ENCODE assay signal across 10 cellular contexts in genomic region chr2:10790228-10790973, GRCh38. TPM values are rescaled to one million over a fixed set of nuclear protein-coding genes. Genes with fewer than 3 reads are reported as not detected.
A peak's percentile ranks its signal among the peaks of the same experiment; 100 is the strongest.
DNase-seq lines count a peak whose midpoint lies in the region; ATAC-seq and TF ChIP-seq lines count a peak whose summit lies in the region.
"Had no signal": no experiment of that assay in that cellular context is flagged by ENCODE, and none has a peak within 500 bp of the region (broad histone marks: within the 10 kb centered on the region; RNA-seq: fewer than 3 reads in every experiment).

No MANE protein-coding gene starts in this region.

- no peaks in the 10 kb centered on the region for H3K27me3 Mint-ChIP-seq in activated CD8-positive, alpha-beta T cell treated with anti-CD3 and anti-CD28 coated beads, Interleukin-2, amount 10 ng/mL, durations not matched to agents 7 days and 5 days (ENCODE audit: low read depth)
- H3K27me3 Mint-ChIP-seq: naive thymus-derived CD8-positive, alpha-beta T cell had no signal

- H2BK5ac ChIP-seq in mesendoderm (ENCODE audit: low read length), result no peak overlapping the region

- CTCF ChIA-PET in activated CD8-positive, alpha-beta T cell treated with anti-CD3 and anti-CD28 coated beads, Interleukin-2, amount 10 ng/mL, durations not matched to agents 7 days and 5 days (lab: Charles Lee), result no interaction called here

- POLR2A ChIA-PET in activated CD8-positive, alpha-beta T cell treated with anti-CD3 and anti-CD28 coated beads, Interleukin-2, amount 10 ng/mL, durations not matched to agents 7 days and 5 days (lab: Charles Lee), result interaction anchor here (0.9 to 2.5 kb wide), 2 partner anchors 10 to 22 kb away, joined by 4 to 11 read pairs; partner anchors contain the start of gene PDIA6

- no peaks in the 10 kb centered on the region for H3K9me3 Mint-ChIP-seq in activated CD8-positive, alpha-beta T cell treated with anti-CD3 and anti-CD28 coated beads, Interleukin-2, amount 10 ng/mL, durations not matched to agents 7 days and 5 days (ENCODE audit: insufficient read depth)
- H3K9me3 Mint-ChIP-seq: naive thymus-derived CD8-positive, alpha-beta T cell had no signal

- no peak overlapping the region for H2BK120ac ChIP-seq in mesendoderm (ENCODE audit: low read depth, low read length)

- no peaks in the 10 kb centered on the region for H3K9me3 ChIP-seq in tibial nerve

- no peak for TF ChIP-seq EP300 in tibial nerve (IDR thresholded peaks at IDR 0.05)

- peak overlapping the region; percentile 36 for H3K27ac Mint-ChIP-seq in activated CD8-positive, alpha-beta T cell treated with anti-CD3 and anti-CD28 coated beads, Interleukin-2, amount 10 ng/mL, durations not matched to agents 7 days and 5 days

- H3K4me2 ChIP-seq in mesendoderm (ENCODE audit: low read length), result no peak overlapping the region

- H3K4me3 Mint-ChIP-seq in activated CD8-positive, alpha-beta T cell treated with anti-CD3 and anti-CD28 coated beads, Interleukin-2, amount 10 ng/mL, durations not matched to agents 7 days and 5 days, result peak overlapping the region; percentile 14

- H3K4me1 ChIP-seq in ACC112 (ENCODE audit: control insufficient read depth, insufficient read depth, low read length, unreplicated experiment) (no peaks in the 10 kb centered on the region), tibial nerve (no peaks in the 10 kb centered on the region), mesendoderm (ENCODE audit: control insufficient read depth, low read depth, low read length) (no peaks in the 10 kb centered on the region)

- H4K8ac ChIP-seq in mesendoderm (ENCODE audit: low read depth, low read length), result no peak overlapping the region

- no peak overlapping the region for H4K5ac ChIP-seq in mesendoderm (ENCODE audit: low read length)

- ATAC-seq in GM19025 (IDR thresholded peaks at IDR 0.05; ENCODE audit: low read depth, unreplicated experiment) (peak; percentile 83), HG02970 (IDR thresholded peaks at IDR 0.05; ENCODE audit: low FRiP score, unreplicated experiment) (peak; percentile 53)
- peak; percentile 70 for ATAC-seq in activated CD8-positive, alpha-beta T cell treated with anti-CD3 and anti-CD28 coated beads, Interleukin-2, amount 10 ng/mL, durations not matched to agents 7 days and 5 days
- ATAC-seq: naive thymus-derived CD8-positive, alpha-beta T cell had no signal

- H2AFZ ChIP-seq in ACC112 (ENCODE audit: low read length, unreplicated experiment), result no peak overlapping the region

- H3K36me3 Mint-ChIP-seq in activated CD8-positive, alpha-beta T cell treated with anti-CD3 and anti-CD28 coated beads, Interleukin-2, amount 10 ng/mL, durations not matched to agents 7 days and 5 days (ENCODE audit: low read depth), result peaks cover 82% of the 10 kb centered on the region

- peak; percentile 35 for DNase-seq in activated CD8-positive, alpha-beta T cell treated with anti-CD3 and anti-CD28 coated beads, Interleukin-2, amount 10 ng/mL, durations not matched to agents 7 days and 5 days
- DNase-seq in GM10266 (ENCODE audit: extremely low spot score), result no peak
- DNase-seq in tibial nerve (ENCODE audit: low spot score in 2 of 2), result no peak
- no peak for DNase-seq in mesendoderm
- no peak for DNase-seq in NCI-H187 treated with DMSO at 0.1 percent for 48 hours (lab: John Stamatoyannopoulos, UW)
- DNase-seq: naive thymus-derived CD8-positive, alpha-beta T cell had no signal

- no peak overlapping the region for H2BK15ac ChIP-seq in mesendoderm (replicated peaks; ENCODE audit: low read depth)

- H3K4me3 ChIP-seq in ACC112 (ENCODE audit: low read depth, low read length), result no peak overlapping the region
- H3K4me3 ChIP-seq in tibial nerve, result no peak overlapping the region
- no peak overlapping the region for H3K4me3 ChIP-seq in mesendoderm (ENCODE audit: low read length)

- H2AK5ac ChIP-seq in mesendoderm (ENCODE audit: low read length), result no peak overlapping the region

- peaks cover 1% of the 10 kb centered on the region for H3K79me2 ChIP-seq in ACC112 (ENCODE audit: control insufficient read depth, insufficient read depth, low read length, unreplicated experiment)
- peaks cover 5% of the 10 kb centered on the region for H3K79me2 ChIP-seq in mesendoderm (ENCODE audit: control insufficient read depth, insufficient read depth, low read length)

- TF ChIP-seq CTCF in GM10266 (IDR thresholded peaks at IDR 0.05; ENCODE audit: control insufficient read depth, insufficient read depth, low read depth, missing control alignments) (no peak), tibial nerve (IDR thresholded peaks at IDR 0.05) (no peak)

- no peak overlapping the region for H3K9ac ChIP-seq in mesendoderm (ENCODE audit: low read length)

- H3K27me3 ChIP-seq in ACC112 (ENCODE audit: insufficient read depth, low read length) (no peaks in the 10 kb centered on the region), tibial nerve (no peaks in the 10 kb centered on the region), mesendoderm (ENCODE audit: insufficient read depth, low read length, poor library complexity) (no peaks in the 10 kb centered on the region)

- peaks cover 9% of the 10 kb centered on the region for H3K79me1 ChIP-seq in mesendoderm (ENCODE audit: low read length)

- H3K18ac ChIP-seq in mesendoderm (ENCODE audit: low read length), result no peak overlapping the region

- H3K36me3 ChIP-seq in ACC112 (ENCODE audit: insufficient read depth, low read length) (peaks cover 37% of the 10 kb centered on the region), tibial nerve (peaks cover 0 to 100% (median 22%) of the 10 kb centered on the region in 3 donors), mesendoderm (ENCODE audit: control insufficient read depth, insufficient read depth, low read length) (peaks cover 31% of the 10 kb centered on the region)

- H3K4me1 Mint-ChIP-seq in activated CD8-positive, alpha-beta T cell treated with anti-CD3 and anti-CD28 coated beads, Interleukin-2, amount 10 ng/mL, durations not matched to agents 7 days and 5 days (ENCODE audit: low read depth), result peaks cover 21% of the 10 kb centered on the region

- no peak for TF ChIP-seq POLR2A in tibial nerve (IDR thresholded peaks at IDR 0.05)

- no peak overlapping the region for H3K56ac ChIP-seq in mesendoderm (ENCODE audit: low read length)

- 90 to 93% methylated on average over 6 of the region's 6 CpGs for WGBS in tibial nerve, 2 donors
- no CpG with 5 or more reads among the region's 6 CpGs for WGBS in mesendoderm (ENCODE audit: extremely low coverage, insufficient coverage, low lambda C conversion rate)

- H3K23ac ChIP-seq in mesendoderm (ENCODE audit: low read length), result no peak overlapping the region

- H3K27ac ChIP-seq in ACC112 (ENCODE audit: low read depth, low read length), result peak overlapping the region; percentile 1; the same call in 1 of the 2 replicates
- H3K27ac ChIP-seq in tibial nerve, result no peak overlapping the region
- H3K27ac ChIP-seq in mesendoderm (ENCODE audit: low read depth, low read length), result no peak overlapping the region
- H3K27ac ChIP-seq: C4-2B had no signal

- H3K4ac ChIP-seq in mesendoderm (ENCODE audit: low read depth, low read length), result no peak overlapping the region

RNA-seq across cellular contexts. Expression of gene PDIA6, which starts 22.2 kb away (rescaled TPM):
- 100 to 1,000 TPM; 131 to 138 TPM for total RNA-seq in activated CD8-positive, alpha-beta T cell treated with anti-CD3 and anti-CD28 coated beads, Interleukin-2, amount 10 ng/mL, durations not matched to agents 7 days and 5 days
- total RNA-seq in tibial nerve, result 10 to 100 TPM; 61.4 to 84.3 (median 76.2) TPM
- 288 TPM for polyA plus RNA-seq in mesendoderm (2013, experiment 1 of 2)
- 284 TPM for polyA plus RNA-seq in mesendoderm (2013, experiment 2 of 2)
